8 cellular contexts compared by ENCODE assay signal in the genomic region with DNA sequence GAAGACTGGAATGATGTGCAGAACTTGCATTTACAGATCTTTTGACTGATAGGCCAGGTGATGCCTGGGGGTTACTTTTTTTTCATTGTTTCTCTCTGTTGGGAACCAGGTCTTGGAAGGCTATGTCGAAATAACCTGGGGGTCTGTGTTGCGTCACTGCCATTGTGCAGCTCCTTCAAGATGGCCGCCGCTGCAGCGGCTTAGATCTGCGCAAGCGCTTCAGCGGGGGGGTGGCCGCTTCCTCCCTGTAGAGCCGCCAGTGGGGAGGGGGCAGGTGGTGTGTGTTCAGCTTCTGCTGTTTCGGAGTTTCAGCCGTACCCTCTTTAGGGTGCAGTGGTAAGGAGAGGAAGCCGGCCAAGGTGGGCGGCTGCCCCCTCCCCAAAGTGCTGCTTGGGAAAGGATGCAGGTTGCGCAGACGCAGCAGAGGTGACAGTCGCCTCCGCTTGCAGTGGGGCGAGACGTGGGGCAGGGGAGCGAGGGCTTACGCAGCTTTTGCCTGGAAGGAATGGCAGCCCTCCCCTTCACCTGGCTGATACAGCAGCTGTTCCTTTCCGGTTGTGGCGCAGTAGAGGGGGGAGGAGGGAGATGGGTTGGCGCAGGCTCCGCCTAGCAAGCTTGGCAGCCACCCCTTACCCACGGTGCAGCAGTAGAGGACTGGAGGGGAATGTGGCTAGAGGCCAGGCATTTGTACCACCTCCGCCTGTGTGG. TPM values are rescaled to one million over a fixed set of nuclear protein-coding genes. Genes with fewer than 3 reads are reported as not detected.
DNase-seq lines count a peak whose midpoint lies in the region; ATAC-seq and TF ChIP-seq lines count a peak whose summit lies in the region.

No MANE protein-coding gene starts in this region.

- peak overlapping the region; percentile 86 for H3K4me3 Mint-ChIP-seq in activated CD8-positive, alpha-beta T cell treated with anti-CD3 and anti-CD28 coated beads for 36 hours

- CTCF ChIA-PET in activated CD8-positive, alpha-beta T cell treated with anti-CD3 and anti-CD28 coated beads for 36 hours (lab: Charles Lee): interaction anchor here (1.3 kb wide), 1 partner anchor 18 kb away, joined by 4 read pairs; no protein-coding TSS in a partner anchor

- peaks cover 30% of the 10 kb centered on the region for H3K36me3 Mint-ChIP-seq in activated CD8-positive, alpha-beta T cell treated with anti-CD3 and anti-CD28 coated beads for 36 hours (ENCODE audit: low read depth)

- peaks cover 6% of the 10 kb centered on the region for H3K9me3 Mint-ChIP-seq in activated CD8-positive, alpha-beta T cell treated with anti-CD3 and anti-CD28 coated beads for 36 hours

- POLR2A ChIA-PET in activated CD8-positive, alpha-beta T cell treated with anti-CD3 and anti-CD28 coated beads for 36 hours (lab: Charles Lee): interaction anchor here (0.6 to 1.4 kb wide), 2 partner anchors 10 to 493 kb away, joined by 3 to 4 read pairs; no protein-coding TSS in a partner anchor

- peak; percentile 63 for ATAC-seq in HG03060 (IDR thresholded peaks at IDR 0.05; ENCODE audit: low read depth, unreplicated experiment)
- peak; percentile 81 for ATAC-seq in activated CD8-positive, alpha-beta T cell treated with anti-CD3 and anti-CD28 coated beads for 36 hours

- H3K27ac Mint-ChIP-seq in activated CD8-positive, alpha-beta T cell treated with anti-CD3 and anti-CD28 coated beads for 36 hours: peak overlapping the region; percentile 96

- no peak for TF ChIP-seq CTCF in activated CD8-positive, alpha-beta T cell treated with anti-CD3 and anti-CD28 coated beads for 36 hours (IDR thresholded peaks at IDR 0.05)

- peaks cover 2% of the 10 kb centered on the region for H3K27me3 Mint-ChIP-seq in activated CD8-positive, alpha-beta T cell treated with anti-CD3 and anti-CD28 coated beads for 36 hours

- DNase-seq in NCI-H748 (lab: John Stamatoyannopoulos, UW; ENCODE audit: unreplicated experiment) (peak; percentile 65), NCI-H748 treated with DMSO at 0.1 percent for 48 hours (lab: John Stamatoyannopoulos, UW) (no peak), NCI-H2227 treated with DMSO at 0.1 percent for 48 hours (lab: John Stamatoyannopoulos, UW) (peak; percentile 51), lung microvascular endothelial cell (ENCODE audit: low read depth in 2 of 2) (peak; percentile 67 to 75)
- peak; percentile 85 for DNase-seq in activated CD8-positive, alpha-beta T cell treated with anti-CD3 and anti-CD28 coated beads for 36 hours
- DNase-seq in effector CD4-positive, alpha-beta T cell: peak; percentile 49
- peak; percentile 39 to 59 (median 52) for DNase-seq in stimulated activated CD4-positive, alpha-beta T cell treated with anti-CD3 and anti-CD28 coated beads, TNF-alpha, amount 100 ng/mL, for 4 hours (ENCODE audit: low read depth in 3 of 3)

- peaks cover 7% of the 10 kb centered on the region for H3K4me1 Mint-ChIP-seq in activated CD8-positive, alpha-beta T cell treated with anti-CD3 and anti-CD28 coated beads for 36 hours (ENCODE audit: low read depth)

- intact Hi-C loops in activated CD8-positive, alpha-beta T cell treated with anti-CD3 and anti-CD28 coated beads for 36 hours (cut with micrococcal nuclease): no loop called here

RNA-seq across cellular contexts. Expression of gene SNRPN, which starts 1.5 kb away (rescaled TPM):
- 10 to 100 TPM; 73.5 to 74.5 TPM for total RNA-seq in activated CD8-positive, alpha-beta T cell treated with anti-CD3 and anti-CD28 coated beads for 36 hours
- 80.0 and 96.4 TPM in 2 replicates for total RNA-seq in lung microvascular endothelial cell

RNA-seq across cellular contexts. Expression of gene SNURF, which starts 1.5 kb away (rescaled TPM):
- total RNA-seq in activated CD8-positive, alpha-beta T cell treated with anti-CD3 and anti-CD28 coated beads for 36 hours: 10 to 100 TPM; 16.7 to 17.8 TPM
- total RNA-seq in lung microvascular endothelial cell: 27.5 and 42.7 TPM in 2 replicates
